In genomic region chr16:46688657-46689491, GRCh38 we compare ENCODE assay signal across 9 cellular contexts. TPM values are rescaled to one million over a fixed set of nuclear protein-coding genes. Genes with fewer than 3 reads are reported as not detected.
A peak's percentile ranks its signal among the peaks of the same experiment; 100 is the strongest.
DNase-seq lines count a peak whose midpoint lies in the region; ATAC-seq and TF ChIP-seq lines count a peak whose summit lies in the region.
"Had no signal": no experiment of that assay in that cellular context is flagged by ENCODE, and none has a peak within 500 bp of the region (broad histone marks: within the 10 kb centered on the region; RNA-seq: fewer than 3 reads in every experiment).

TSS of gene VPS35 (minus strand) at chr16:46689178. CDS start at chr16:46689133, 45 bp downstream.

- TF ChIP-seq CTCF in WTC11 (IDR thresholded peaks at IDR 0.05): 0 out of 2 replicates have a peak, but pooled peaks have one; percentile 3

- H3K4me1 Mint-ChIP-seq in WTC11: peaks cover 40% of the 10 kb centered on the region

- H3K36me3 Mint-ChIP-seq in WTC11: peaks cover 26% of the 10 kb centered on the region

- CTCF ChIA-PET in WTC11 (lab: Charles Lee): interaction anchor here (1.0 to 1.2 kb wide), 3 partner anchors 10 to 220 kb away, joined by 3 to 7 read pairs (median 3); no protein-coding TSS in a partner anchor

- peak within 1 kb of the TSS; percentile 100 for H3K27ac ChIP-seq in caudate nucleus (ENCODE audit: low read depth, low read length)

- H3K4me3 Mint-ChIP-seq in WTC11: no peak within 1 kb of the TSS
- H3K4me3 Mint-ChIP-seq: T-helper 1 cell treated with Interleukin-12 subunit alpha and Interleukin-12 subunit beta and Interleukin-4 antibody, amounts not matched to agents 30 μg/mL and 1 μg/mL, for 36 hours had no signal

- H3K9me3 Mint-ChIP-seq in WTC11: no peaks in the 10 kb centered on the region
- H3K9me3 Mint-ChIP-seq: T-helper 1 cell treated with Interleukin-12 subunit alpha and Interleukin-12 subunit beta and Interleukin-4 antibody, amounts not matched to agents 30 μg/mL and 1 μg/mL, for 36 hours had no signal

- H3K27me3 Mint-ChIP-seq in WTC11 (ENCODE audit: low read depth): no peaks in the 10 kb centered on the region

- peak; percentile 98 for DNase-seq in AG08396 (ENCODE audit: low spot score)
- DNase-seq in NCI-H2227 treated with DMSO at 0.1 percent for 48 hours (lab: John Stamatoyannopoulos, UW): peak; percentile 97
- DNase-seq in WTC11 (ENCODE audit: low spot score): peak; percentile 100
- DNase-seq in caudate nucleus (lab: John Stamatoyannopoulos, UW): peak; percentile 96 to 100 (median 99)
- DNase-seq in inferior parietal cortex (ENCODE audit: extremely low spot score): peak; percentile 97
- peak; percentile 98 to 100 for DNase-seq in stimulated activated CD4-positive, alpha-beta T cell treated with anti-CD3 and anti-CD28 coated beads, Interleukin-12 subunit alpha, Interleukin-12 subunit beta, amount 100 ng/mL, for 24 hours (ENCODE audit: low read depth in 2 of 2)

- H3K27ac Mint-ChIP-seq in WTC11: peak within 1 kb of the TSS; percentile 95
- H3K27ac Mint-ChIP-seq: T-helper 1 cell treated with Interleukin-12 subunit alpha and Interleukin-12 subunit beta and Interleukin-4 antibody, amounts not matched to agents 30 μg/mL and 1 μg/mL, for 36 hours had no signal

- POLR2A ChIA-PET in WTC11 (lab: Charles Lee): interaction anchor here (0.8 to 1.0 kb wide), 2 partner anchors 113 to 195 kb away, joined by 3 read pairs; partner anchors contain the start of gene GPT2

- ATAC-seq in GM18909 (IDR thresholded peaks at IDR 0.05; ENCODE audit: poor library complexity, unreplicated experiment) (peak; percentile 89), HG03175 (IDR thresholded peaks at IDR 0.05; ENCODE audit: unreplicated experiment) (peak; percentile 88), WTC11 (peak; percentile 94)

TF ChIP-seq in WTC11, 78 proteins besides CTCF, POLR2A, EP300 and RAD21 (continues in another document):
- no peak for TF ChIP-seq ESRRA (CRISPR knock-in tag; IDR thresholded peaks at IDR 0.05; ENCODE audit: borderline replicate concordance)
- TF ChIP-seq ZNF138 (CRISPR knock-in tag; conservative IDR thresholded peaks at IDR 0.05): no peak
- no peak for TF ChIP-seq ZBTB43 (CRISPR knock-in tag; IDR thresholded peaks at IDR 0.05)
- TF ChIP-seq ATF1 (CRISPR knock-in tag; IDR thresholded peaks at IDR 0.05): 0 out of 2 replicates have a peak, but pooled peaks have one; percentile 51
- TF ChIP-seq ZNF121 (CRISPR knock-in tag; IDR thresholded peaks at IDR 0.05): no peak
- TF ChIP-seq, protein P1, sequence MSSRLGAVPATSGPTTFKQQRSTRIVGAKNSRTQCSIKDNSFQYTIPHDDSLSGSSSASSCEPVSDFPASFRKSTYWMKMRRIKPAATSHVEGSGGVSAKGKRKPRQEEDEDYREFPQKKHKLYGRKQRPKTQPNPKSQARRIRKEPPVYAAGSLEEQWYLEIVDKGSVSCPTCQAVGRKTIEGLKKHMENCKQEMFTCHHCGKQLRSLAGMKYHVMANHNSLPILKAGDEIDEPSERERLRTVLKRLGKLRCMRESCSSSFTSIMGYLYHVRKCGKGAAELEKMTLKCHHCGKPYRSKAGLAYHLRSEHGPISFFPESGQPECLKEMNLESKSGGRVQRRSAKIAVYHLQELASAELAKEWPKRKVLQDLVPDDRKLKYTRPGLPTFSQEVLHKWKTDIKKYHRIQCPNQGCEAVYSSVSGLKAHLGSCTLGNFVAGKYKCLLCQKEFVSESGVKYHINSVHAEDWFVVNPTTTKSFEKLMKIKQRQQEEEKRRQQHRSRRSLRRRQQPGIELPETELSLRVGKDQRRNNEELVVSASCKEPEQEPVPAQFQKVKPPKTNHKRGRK (CRISPR knock-in tag; IDR thresholded peaks at IDR 0.05; ENCODE audit: borderline replicate concordance): no peak
- no peak; the same call in 1 of the 2 replicates for TF ChIP-seq CREM (CRISPR knock-in tag; IDR thresholded peaks at IDR 0.05)
- 0 out of 2 replicates have a peak, but pooled peaks have one; percentile 47 for TF ChIP-seq PRRX2 (CRISPR knock-in tag; IDR thresholded peaks at IDR 0.05)
- TF ChIP-seq, protein P2, sequence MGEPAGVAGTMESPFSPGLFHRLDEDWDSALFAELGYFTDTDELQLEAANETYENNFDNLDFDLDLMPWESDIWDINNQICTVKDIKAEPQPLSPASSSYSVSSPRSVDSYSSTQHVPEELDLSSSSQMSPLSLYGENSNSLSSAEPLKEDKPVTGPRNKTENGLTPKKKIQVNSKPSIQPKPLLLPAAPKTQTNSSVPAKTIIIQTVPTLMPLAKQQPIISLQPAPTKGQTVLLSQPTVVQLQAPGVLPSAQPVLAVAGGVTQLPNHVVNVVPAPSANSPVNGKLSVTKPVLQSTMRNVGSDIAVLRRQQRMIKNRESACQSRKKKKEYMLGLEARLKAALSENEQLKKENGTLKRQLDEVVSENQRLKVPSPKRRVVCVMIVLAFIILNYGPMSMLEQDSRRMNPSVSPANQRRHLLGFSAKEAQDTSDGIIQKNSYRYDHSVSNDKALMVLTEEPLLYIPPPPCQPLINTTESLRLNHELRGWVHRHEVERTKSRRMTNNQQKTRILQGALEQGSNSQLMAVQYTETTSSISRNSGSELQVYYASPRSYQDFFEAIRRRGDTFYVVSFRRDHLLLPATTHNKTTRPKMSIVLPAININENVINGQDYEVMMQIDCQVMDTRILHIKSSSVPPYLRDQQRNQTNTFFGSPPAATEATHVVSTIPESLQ (CRISPR knock-in tag; IDR thresholded peaks at IDR 0.05): no peak
- TF ChIP-seq ZNF281 (CRISPR knock-in tag; IDR thresholded peaks at IDR 0.05): no peak
- TF ChIP-seq SP1 (CRISPR knock-in tag; conservative IDR thresholded peaks at IDR 0.05): peak; percentile 85
- TF ChIP-seq MYBL2 (CRISPR knock-in tag; IDR thresholded peaks at IDR 0.05): 0 out of 2 replicates have a peak, but pooled peaks have one; percentile 31
- no peak for TF ChIP-seq GTF2I (CRISPR knock-in tag; conservative IDR thresholded peaks at IDR 0.05)
- TF ChIP-seq, protein P3, sequence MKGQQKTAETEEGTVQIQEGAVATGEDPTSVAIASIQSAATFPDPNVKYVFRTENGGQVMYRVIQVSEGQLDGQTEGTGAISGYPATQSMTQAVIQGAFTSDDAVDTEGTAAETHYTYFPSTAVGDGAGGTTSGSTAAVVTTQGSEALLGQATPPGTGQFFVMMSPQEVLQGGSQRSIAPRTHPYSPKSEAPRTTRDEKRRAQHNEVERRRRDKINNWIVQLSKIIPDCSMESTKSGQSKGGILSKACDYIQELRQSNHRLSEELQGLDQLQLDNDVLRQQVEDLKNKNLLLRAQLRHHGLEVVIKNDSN (CRISPR knock-in tag; IDR thresholded peaks at IDR 0.05): peak; percentile 95
- TF ChIP-seq FOXK1 (CRISPR knock-in tag; IDR thresholded peaks at IDR 0.05): peak; percentile 9; the same call in 1 of the 2 replicates

RNA-seq across cellular contexts. Expression of gene VPS35, which starts in this region (rescaled TPM):
- 59.2 to 72.1 TPM (median 62.1 TPM) in 3 replicates for total RNA-seq in WTC11 (2021)

Comparison
In these comparisons a context has a peak if more than half of its experiments do, and no peak if none do; other contexts are left out.
1. Peak in every context shown above with its lines: DNase-seq, ATAC-seq and H3K27ac ChIP-seq.